ENCODE assay signal across 13 cellular contexts in the genomic region with DNA sequence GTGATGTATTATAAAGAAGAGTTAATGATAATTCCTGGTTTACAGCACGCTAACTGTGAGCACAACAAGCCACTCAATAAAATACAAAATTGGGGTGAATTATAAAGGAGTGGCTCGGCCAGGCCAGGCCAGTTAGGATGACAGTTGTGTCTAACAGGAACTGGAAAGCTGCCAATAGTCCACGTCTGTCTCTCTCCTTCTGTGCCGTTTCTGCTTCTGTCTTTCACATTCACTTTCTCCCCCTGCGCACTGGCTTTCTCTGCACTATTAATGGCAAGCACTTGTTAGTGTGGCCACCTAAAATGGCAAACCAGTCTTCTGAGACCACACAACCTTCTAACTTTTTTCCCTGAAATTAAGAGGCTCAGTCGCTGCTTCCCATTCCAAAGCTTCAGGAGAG.
DNase-seq lines count a peak whose midpoint lies in the region; ATAC-seq and TF ChIP-seq lines count a peak whose summit lies in the region.
"Had no signal": no experiment of that assay in that cellular context is flagged by ENCODE, and none has a peak within 500 bp of the region (broad histone marks: within the 10 kb centered on the region; RNA-seq: fewer than 3 reads in every experiment).

No MANE protein-coding gene starts in this region.

- peaks cover 55% of the 10 kb centered on the region for H3K4me1 ChIP-seq in suprapubic skin
- H3K4me1 ChIP-seq in OCI-LY7 (ENCODE audit: insufficient read depth, low read length, poor library complexity, severe bottlenecking) = peaks cover 7% of the 10 kb centered on the region
- peaks cover 0 to 3% of the 10 kb centered on the region in 2 donors for H3K4me1 ChIP-seq in neuronal stem cell (ENCODE audit: control insufficient read depth in 2 of 2, insufficient read depth in 1 of 2, low read depth in 1 of 2, low read length in 2 of 2)

- H3K4me3 ChIP-seq in suprapubic skin (no peak overlapping the region), OCI-LY7 (ENCODE audit: low read depth, low read length, poor library complexity, severe bottlenecking) (no peak overlapping the region), neuronal stem cell (ENCODE audit: low read length in 2 of 2) (no peak overlapping the region)
- H3K4me3 ChIP-seq: GM23248, smooth muscle cell had no signal

- BruUV-seq in OCI-LY7 (replicated peaks; lab: Mats Ljungman, UMichigan) = no TSS peak

- no peak for TF ChIP-seq EP300 in suprapubic skin (IDR thresholded peaks at IDR 0.05)

- no peak overlapping the region for H2BK120ac ChIP-seq in neuronal stem cell (ENCODE audit: low read depth, low read length)

- POLR2A ChIA-PET in OCI-LY7 (lab: Charles Lee) = interaction anchor here (0.5 to 0.6 kb wide), 2 partner anchors 50 to 758 kb away, joined by 3 read pairs; no protein-coding TSS in a partner anchor

- 61% methylated on average over 6 of the region's 6 CpGs for WGBS in suprapubic skin
- no CpG with 5 or more reads among the region's 6 CpGs for WGBS in neuronal stem cell (ENCODE audit: extremely low coverage in 2 of 2, insufficient read length in 2 of 2, insufficient replicate concordance in 1 of 2), 2 donors

- no peak overlapping the region for H3K4me2 ChIP-seq in OCI-LY7 (ENCODE audit: low read length)
- no peak overlapping the region for H3K4me2 ChIP-seq in neuronal stem cell (ENCODE audit: insufficient read depth, low read length, poor library complexity, severe bottlenecking)
- H3K4me2 ChIP-seq: smooth muscle cell had no signal

- no peak overlapping the region for H2AK5ac ChIP-seq in neuronal stem cell (ENCODE audit: low read depth, low read length)

- H4K20me1 ChIP-seq in OCI-LY7 (ENCODE audit: insufficient read depth, low read length) = no peaks in the 10 kb centered on the region

- H3K14ac ChIP-seq in neuronal stem cell (ENCODE audit: low read length) = no peak overlapping the region

- H2BK15ac ChIP-seq in neuronal stem cell (ENCODE audit: low read length) = no peak overlapping the region

- intact Hi-C loops in OCI-LY7 (cut with micrococcal nuclease; ENCODE audit: unreplicated experiment) = no loop called here

- H2AFZ ChIP-seq in OCI-LY7 (ENCODE audit: low read length) (no peak overlapping the region), neuronal stem cell (ENCODE audit: low read length) (no peak overlapping the region)
- H2AFZ ChIP-seq: GM23248 had no signal

- no peak for TF ChIP-seq POLR2A in suprapubic skin (IDR thresholded peaks at IDR 0.05)

- ATAC-seq in HG03159 (IDR thresholded peaks at IDR 0.05; ENCODE audit: unreplicated experiment) = peak; percentile 72
- no peak for ATAC-seq in activated CD4-positive, CD25-positive, alpha-beta regulatory T cell treated with anti-CD3 and anti-CD28 coated beads, Interleukin-2, amount 50 U/mL, for 24 hours
- ATAC-seq: effector memory CD8-positive, alpha-beta T cell had no signal

- H3K18ac ChIP-seq in neuronal stem cell (ENCODE audit: low read length) = no peak overlapping the region

- H2BK12ac ChIP-seq in neuronal stem cell (ENCODE audit: low read length) = no peak overlapping the region

- TF ChIP-seq CTCF in suprapubic skin (IDR thresholded peaks at IDR 0.05) = no peak
- no peak for TF ChIP-seq CTCF in OCI-LY7 (conservative IDR thresholded peaks at IDR 0.05; ENCODE audit: low read length)

- DNase-seq in NOMO-1 (lab: John Stamatoyannopoulos, UW; ENCODE audit: unreplicated experiment in 2 of 2) (peak; percentile 16 to 45), NOMO-1 treated with dmso at 0.1 percent for 144 hours (lab: John Stamatoyannopoulos, UW; ENCODE audit: unreplicated experiment) (no peak), NOMO-1 treated with DMSO at 0.1 percent for 48 hours (lab: John Stamatoyannopoulos, UW; ENCODE audit: unreplicated experiment) (peak; percentile 59), suprapubic skin (ENCODE audit: low spot score in 2 of 2) (no peak), OCI-LY7 (ENCODE audit: low spot score) (no peak), neuronal stem cell (ENCODE audit: low spot score) (no peak)
- DNase-seq: activated CD8-positive, alpha-beta memory T cell treated with anti-CD3 and anti-CD28 coated beads, Interleukin-2, amount 50 U/mL, for 4 hours; effector memory CD8-positive, alpha-beta T cell; GM23248; NCI-H2107 had no signal

- no peak overlapping the region for H4K91ac ChIP-seq in neuronal stem cell (ENCODE audit: low read depth, low read length, poor library complexity)

- CTCF ChIA-PET in OCI-LY7 (lab: Charles Lee; ENCODE audit: unreplicated experiment) = no interaction called here

- H4K8ac ChIP-seq in neuronal stem cell (ENCODE audit: low read depth, low read length) = no peak overlapping the region

- H3K79me2 ChIP-seq in OCI-LY7 (ENCODE audit: insufficient read depth, low read depth, low read length) = no peaks in the 10 kb centered on the region

- H3K9me3 ChIP-seq in suprapubic skin = no peaks in the 10 kb centered on the region
- no peaks in the 10 kb centered on the region for H3K9me3 ChIP-seq in OCI-LY7 (ENCODE audit: low read length)
- H3K9me3 ChIP-seq in neuronal stem cell (replicated peaks in 1 of 2; ENCODE audit: control insufficient read depth in 2 of 2, insufficient read depth in 1 of 2, low read depth in 1 of 2, low read length in 2 of 2) = no peaks in the 10 kb centered on the region

- H2BK5ac ChIP-seq in neuronal stem cell (ENCODE audit: low read length) = no peak overlapping the region

- H3K27ac ChIP-seq in suprapubic skin (peak overlapping the region; percentile 24), OCI-LY7 (ENCODE audit: low read depth, low read length, poor library complexity, severe bottlenecking) (no peak overlapping the region), neuronal stem cell (replicated peaks; ENCODE audit: low read length) (no peak overlapping the region)
- H3K27ac ChIP-seq: GM23248 had no signal

- H3K4ac ChIP-seq in neuronal stem cell (ENCODE audit: low read length) = no peak overlapping the region

- no peaks in the 10 kb centered on the region for H3K79me1 ChIP-seq in neuronal stem cell (ENCODE audit: low read depth, low read length)

- no peaks in the 10 kb centered on the region for H3K27me3 ChIP-seq in suprapubic skin
- peaks cover 0 to 12% (median 0%) of the 10 kb centered on the region in 3 experiments for H3K27me3 ChIP-seq in neuronal stem cell (ENCODE audit: control insufficient read depth in 3 of 3, insufficient read depth in 3 of 3, low read depth in 1 of 3, low read length in 3 of 3)

- H3K36me3 ChIP-seq in suprapubic skin (no peaks in the 10 kb centered on the region), OCI-LY7 (ENCODE audit: insufficient read depth, low read length) (no peaks in the 10 kb centered on the region), neuronal stem cell (replicated peaks in 1 of 2; ENCODE audit: control insufficient read depth in 2 of 2, insufficient read depth in 2 of 2, low read length in 2 of 2) (no peaks in the 10 kb centered on the region)

- no peak overlapping the region for H3K9ac ChIP-seq in neuronal stem cell (ENCODE audit: low read depth, low read length, poor library complexity)
- H3K9ac ChIP-seq: GM23248 had no signal

- no peak overlapping the region for H3K23ac ChIP-seq in neuronal stem cell (ENCODE audit: low read depth, low read length, poor library complexity)

- no peaks in the 10 kb centered on the region for H3K9me2 ChIP-seq in OCI-LY7 (ENCODE audit: insufficient read depth, low read length)

Comparison
In these comparisons a context has a peak if more than half of its experiments do, and no peak if none do; other contexts are left out.
1. DNase-seq: peak in NOMO-1 (2 of 2) and NOMO-1 treated with DMSO at 0.1 percent for 48 hours (single experiment); none in NOMO-1 treated with dmso at 0.1 percent for 144 hours (single experiment), suprapubic skin (0 of 2), OCI-LY7 (single experiment) and neuronal stem cell (single experiment).